3 cellular contexts compared by ENCODE assay signal in the genomic region with DNA sequence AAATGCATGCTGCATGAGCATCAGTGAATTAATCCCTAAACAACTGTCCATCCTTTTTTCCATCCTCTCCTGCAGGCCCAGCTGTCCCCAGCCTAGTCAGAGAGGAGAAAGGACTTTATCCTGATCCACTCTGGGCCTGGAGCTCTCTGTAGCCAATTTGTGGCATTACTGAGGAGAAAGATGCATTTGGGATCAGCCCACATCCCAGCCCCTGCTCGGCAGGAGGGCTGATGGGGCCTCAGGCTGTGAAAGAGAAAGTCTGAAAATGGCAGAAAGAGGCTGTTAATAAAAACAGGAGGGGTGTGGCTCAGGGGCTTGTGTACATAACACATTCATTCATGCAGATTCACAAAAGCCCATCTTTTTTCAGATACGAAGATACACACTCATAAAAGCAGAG.
A peak's percentile ranks its signal among the peaks of the same experiment; 100 is the strongest.
TF ChIP-seq lines count a peak whose summit lies in the region.

No MANE protein-coding gene starts in this region.

TF ChIP-seq in SK-N-SH, 30 proteins besides CTCF, POLR2A, EP300 and RAD21 (continued from another document):
- TF ChIP-seq TEAD4 (IDR thresholded peaks at IDR 0.05; ENCODE audit: borderline replicate concordance, insufficient read depth) (no peak), FOSL2 (IDR thresholded peaks at IDR 0.05; ENCODE audit: borderline replicate concordance, low read depth) (no peak), RCOR1 (IDR thresholded peaks at IDR 0.05; ENCODE audit: low read length) (no peak), CHD2 (IDR thresholded peaks at IDR 0.05; ENCODE audit: low read length, partially characterized antibody) (no peak), YY1 (IDR thresholded peaks at IDR 0.05; ENCODE audit: low read depth) (no peak), GATA2 (CRISPR knock-in tag; IDR thresholded peaks at IDR 0.05) (no peak), FOXJ3 (CRISPR knock-in tag; IDR thresholded peaks at IDR 0.05) (no peak)
- TF ChIP-seq, protein P1, sequence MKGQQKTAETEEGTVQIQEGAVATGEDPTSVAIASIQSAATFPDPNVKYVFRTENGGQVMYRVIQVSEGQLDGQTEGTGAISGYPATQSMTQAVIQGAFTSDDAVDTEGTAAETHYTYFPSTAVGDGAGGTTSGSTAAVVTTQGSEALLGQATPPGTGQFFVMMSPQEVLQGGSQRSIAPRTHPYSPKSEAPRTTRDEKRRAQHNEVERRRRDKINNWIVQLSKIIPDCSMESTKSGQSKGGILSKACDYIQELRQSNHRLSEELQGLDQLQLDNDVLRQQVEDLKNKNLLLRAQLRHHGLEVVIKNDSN (IDR thresholded peaks at IDR 0.05; ENCODE audit: borderline replicate concordance, low read depth): no peak

TF ChIP-seq in SK-N-SH treated with all-trans-retinoic acid at 6 μM for 48 hours, 23 proteins besides CTCF, POLR2A, EP300 and RAD21 (continued from another document):
- TF ChIP-seq CSDC2 (CRISPR knock-in tag; IDR thresholded peaks at IDR 0.05) (no peak), ISL1 (CRISPR knock-in tag; IDR thresholded peaks at IDR 0.05) (no peak), BACH2 (CRISPR knock-in tag; IDR thresholded peaks at IDR 0.05; ENCODE audit: borderline replicate concordance) (no peak), TCF4 (CRISPR knock-in tag; IDR thresholded peaks at IDR 0.05; ENCODE audit: borderline replicate concordance) (no peak), ZNF8 (CRISPR knock-in tag; IDR thresholded peaks at IDR 0.05) (no peak), PPARA (CRISPR knock-in tag; IDR thresholded peaks at IDR 0.05; ENCODE audit: borderline replicate concordance) (no peak), ZNF565 (CRISPR knock-in tag; conservative IDR thresholded peaks at IDR 0.05; ENCODE audit: low read depth) (no peak), ZFP30 (CRISPR knock-in tag; IDR thresholded peaks at IDR 0.05) (no peak), ZFP3 (CRISPR knock-in tag; IDR thresholded peaks at IDR 0.05) (no peak)
TF ChIP-seq in SK-N-SH treated with all-trans-retinoic acid at 6 μM for 48 hours: peak in this region for 0.

TF ChIP-seq in neural cell, 6 proteins besides CTCF, POLR2A, EP300 and RAD21:
- TF ChIP-seq, protein P2, sequence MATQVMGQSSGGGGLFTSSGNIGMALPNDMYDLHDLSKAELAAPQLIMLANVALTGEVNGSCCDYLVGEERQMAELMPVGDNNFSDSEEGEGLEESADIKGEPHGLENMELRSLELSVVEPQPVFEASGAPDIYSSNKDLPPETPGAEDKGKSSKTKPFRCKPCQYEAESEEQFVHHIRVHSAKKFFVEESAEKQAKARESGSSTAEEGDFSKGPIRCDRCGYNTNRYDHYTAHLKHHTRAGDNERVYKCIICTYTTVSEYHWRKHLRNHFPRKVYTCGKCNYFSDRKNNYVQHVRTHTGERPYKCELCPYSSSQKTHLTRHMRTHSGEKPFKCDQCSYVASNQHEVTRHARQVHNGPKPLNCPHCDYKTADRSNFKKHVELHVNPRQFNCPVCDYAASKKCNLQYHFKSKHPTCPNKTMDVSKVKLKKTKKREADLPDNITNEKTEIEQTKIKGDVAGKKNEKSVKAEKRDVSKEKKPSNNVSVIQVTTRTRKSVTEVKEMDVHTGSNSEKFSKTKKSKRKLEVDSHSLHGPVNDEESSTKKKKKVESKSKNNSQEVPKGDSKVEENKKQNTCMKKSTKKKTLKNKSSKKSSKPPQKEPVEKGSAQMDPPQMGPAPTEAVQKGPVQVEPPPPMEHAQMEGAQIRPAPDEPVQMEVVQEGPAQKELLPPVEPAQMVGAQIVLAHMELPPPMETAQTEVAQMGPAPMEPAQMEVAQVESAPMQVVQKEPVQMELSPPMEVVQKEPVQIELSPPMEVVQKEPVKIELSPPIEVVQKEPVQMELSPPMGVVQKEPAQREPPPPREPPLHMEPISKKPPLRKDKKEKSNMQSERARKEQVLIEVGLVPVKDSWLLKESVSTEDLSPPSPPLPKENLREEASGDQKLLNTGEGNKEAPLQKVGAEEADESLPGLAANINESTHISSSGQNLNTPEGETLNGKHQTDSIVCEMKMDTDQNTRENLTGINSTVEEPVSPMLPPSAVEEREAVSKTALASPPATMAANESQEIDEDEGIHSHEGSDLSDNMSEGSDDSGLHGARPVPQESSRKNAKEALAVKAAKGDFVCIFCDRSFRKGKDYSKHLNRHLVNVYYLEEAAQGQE (IDR thresholded peaks at IDR 0.05; ENCODE audit: borderline replicate concordance): peak; percentile 48
- TF ChIP-seq MXI1 (conservative IDR thresholded peaks at IDR 0.05; ENCODE audit: poor library complexity, severe bottlenecking): no peak
